12 cellular contexts compared by ENCODE assay signal in genomic region chr2:188975497-188976102, GRCh38. TPM values are rescaled to one million over a fixed set of nuclear protein-coding genes. Genes with fewer than 3 reads are reported as not detected.
A peak's percentile ranks its signal among the peaks of the same experiment; 100 is the strongest.
DNase-seq lines count a peak whose midpoint lies in the region; ATAC-seq and TF ChIP-seq lines count a peak whose summit lies in the region.
"Had no signal": no experiment of that assay in that cellular context is flagged by ENCODE, and none has a peak within 500 bp of the region (broad histone marks: within the 10 kb centered on the region; RNA-seq: fewer than 3 reads in every experiment).

No MANE protein-coding gene starts in this region.

- H3K4me3 Mint-ChIP-seq in progenitor cell of endocrine pancreas (ENCODE audit: low read depth): peak overlapping the region; percentile 31
- H3K4me3 Mint-ChIP-seq: stimulated activated naive B cell treated with anti-CD40 and anti-IgM and Interleukin-4, amounts not matched to agents 10 μg/mL and 1 μg/mL and 100 μg/mL, for 72 hours had no signal

- H3K36me3 Mint-ChIP-seq in progenitor cell of endocrine pancreas (ENCODE audit: insufficient read depth): no peaks in the 10 kb centered on the region
- H3K36me3 Mint-ChIP-seq: stimulated activated naive B cell treated with anti-CD40 and anti-IgM and Interleukin-4, amounts not matched to agents 10 μg/mL and 1 μg/mL and 100 μg/mL, for 72 hours had no signal

- DNase-seq in Ammon's horn (ENCODE audit: low spot score): peak; percentile 6
- no peak for DNase-seq in left ventricle myocardium superior
- no peak for DNase-seq in progenitor cell of endocrine pancreas (ENCODE audit: low spot score, unreplicated experiment)
- DNase-seq in dorsolateral prefrontal cortex: no peak
- DNase-seq in NCI-H146 treated with DMSO at 0.1 percent for 48 hours (lab: John Stamatoyannopoulos, UW; ENCODE audit: unreplicated experiment): no peak
- DNase-seq in HK-2 (ENCODE audit: unreplicated experiment): no peak
- no peak for DNase-seq in hippocampal formation (lab: John Stamatoyannopoulos, UW)
- DNase-seq: activated gamma-delta T cell treated with Interleukin-2 at 50 U/mL for 16 hours; islet precursor cell; KBM-7; stimulated activated naive B cell treated with anti-CD40 and anti-IgM and Interleukin-4, amounts not matched to agents 10 μg/mL and 1 μg/mL and 100 μg/mL, for 72 hours had no signal

- peak overlapping the region in 21 of 59 donors; percentile 2 to 48 (median 34) for H3K4me3 ChIP-seq in dorsolateral prefrontal cortex

- TF ChIP-seq CTCF in progenitor cell of endocrine pancreas (IDR thresholded peaks at IDR 0.05; ENCODE audit: unreplicated experiment) (no peak), dorsolateral prefrontal cortex (IDR thresholded peaks at IDR 0.05 in 54 of 56, conservative IDR thresholded peaks at IDR 0.05 in 2 of 56; ENCODE audit: low read depth in 1 of 56, partially characterized antibody in 56 of 56) (no peak)

- no peaks in the 10 kb centered on the region for H3K27me3 ChIP-seq in dorsolateral prefrontal cortex

- H3K9me3 Mint-ChIP-seq in progenitor cell of endocrine pancreas (ENCODE audit: low read depth): no peaks in the 10 kb centered on the region
- H3K9me3 Mint-ChIP-seq: stimulated activated naive B cell treated with anti-CD40 and anti-IgM and Interleukin-4, amounts not matched to agents 10 μg/mL and 1 μg/mL and 100 μg/mL, for 72 hours had no signal

- H3K27me3 Mint-ChIP-seq in progenitor cell of endocrine pancreas: no peaks in the 10 kb centered on the region
- H3K27me3 Mint-ChIP-seq: stimulated activated naive B cell treated with anti-CD40 and anti-IgM and Interleukin-4, amounts not matched to agents 10 μg/mL and 1 μg/mL and 100 μg/mL, for 72 hours had no signal

- intact Hi-C loops in left ventricle myocardium superior (cut with micrococcal nuclease) (loop anchor here (10.0 kb wide), 2 partner anchors 191 to 451 kb away; no protein-coding TSS in a partner anchor), dorsolateral prefrontal cortex (cut with DNase I) (loop anchor here in 1 of 2 donors (10.0 kb wide), 1 partner anchor 451 kb away; no protein-coding TSS in a partner anchor)

- H3K27ac Mint-ChIP-seq in progenitor cell of endocrine pancreas: no peak overlapping the region
- H3K27ac Mint-ChIP-seq: stimulated activated naive B cell treated with anti-CD40 and anti-IgM and Interleukin-4, amounts not matched to agents 10 μg/mL and 1 μg/mL and 100 μg/mL, for 72 hours had no signal

- peak overlapping the region in 5 of 59 donors; percentile 16 to 69 (median 47) for H3K27ac ChIP-seq in dorsolateral prefrontal cortex

- H3K4me1 Mint-ChIP-seq in progenitor cell of endocrine pancreas (ENCODE audit: low read depth): no peaks in the 10 kb centered on the region

- ATAC-seq in SK-N-SH treated with all-trans-retinoic acid at 6 μM for 48 hours (peak; percentile 85), left ventricle myocardium superior (peak; percentile 96)
- ATAC-seq: stimulated activated naive B cell treated with anti-CD40 and anti-IgM and Interleukin-4, amounts not matched to agents 10 μg/mL and 1 μg/mL and 100 μg/mL, for 72 hours had no signal

TF ChIP-seq in SK-N-SH treated with all-trans-retinoic acid at 6 μM for 48 hours, 23 proteins besides CTCF, POLR2A, EP300 and RAD21:
- TF ChIP-seq TSHZ2 (CRISPR knock-in tag; IDR thresholded peaks at IDR 0.05) (no peak), PATZ1 (CRISPR knock-in tag; IDR thresholded peaks at IDR 0.05; ENCODE audit: borderline replicate concordance) (no peak), BACH2 (CRISPR knock-in tag; IDR thresholded peaks at IDR 0.05; ENCODE audit: borderline replicate concordance) (no peak)

RNA-seq across cellular contexts. Expression of gene COL3A1, which starts 1.4 kb away (rescaled TPM):
- 51.8 TPM for total RNA-seq in left ventricle myocardium superior
- 15.5 and 30.4 TPM in 2 replicates for total RNA-seq in progenitor cell of endocrine pancreas
- total RNA-seq in dorsolateral prefrontal cortex: 10 to 100 TPM in 4 of 120 experiments, 1 to 10 TPM in 73, under 1 TPM in 43; 0.20 to 24.0 (median 1.6) TPM
